Comparison of ENCODE assay signal across 8 cellular contexts in the genomic region with DNA sequence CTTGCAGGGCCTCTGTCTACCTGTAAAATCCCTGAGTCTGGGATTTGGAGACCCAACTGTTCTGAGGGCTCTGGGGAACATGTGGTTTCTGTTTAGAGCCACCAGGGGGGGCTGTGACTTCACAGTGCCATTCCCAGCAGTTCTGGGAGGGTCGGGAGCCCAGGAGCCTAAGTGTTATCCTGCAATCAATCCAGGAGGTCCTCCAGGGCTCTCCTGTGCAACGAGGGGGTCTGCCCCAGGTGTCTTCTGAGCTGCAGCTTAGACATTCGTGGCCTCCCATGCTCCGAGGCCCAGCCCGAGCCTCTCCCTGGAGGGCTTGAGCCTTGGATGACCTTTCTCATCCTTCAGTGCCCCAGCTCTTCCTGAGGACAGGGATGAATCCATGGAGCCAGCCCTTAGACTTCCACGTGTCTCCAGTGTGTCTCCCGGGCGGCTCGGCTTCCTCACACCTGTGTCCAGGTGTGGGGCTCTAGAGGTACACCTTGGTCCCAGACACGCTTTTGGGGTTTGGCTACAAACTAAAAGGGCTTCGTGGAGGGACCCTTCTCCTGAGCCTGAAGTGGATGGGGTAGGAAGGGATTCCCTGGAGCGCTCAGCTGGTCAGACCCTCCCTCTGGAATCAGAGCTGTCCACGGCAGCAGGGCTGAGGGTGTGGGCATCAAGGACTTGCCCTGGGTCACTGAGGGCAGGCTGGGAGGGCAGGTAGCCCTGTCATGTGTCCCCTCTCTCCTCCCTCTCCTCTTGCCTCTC. TPM values are rescaled to one million over a fixed set of nuclear protein-coding genes. Genes with fewer than 3 reads are reported as not detected.
DNase-seq lines count a peak whose midpoint lies in the region; ATAC-seq and TF ChIP-seq lines count a peak whose summit lies in the region.

No MANE protein-coding gene starts in this region.

- TF ChIP-seq POLR2A in right lobe of liver (IDR thresholded peaks at IDR 0.05) (no peak), thyroid gland (IDR thresholded peaks at IDR 0.05) (no peak)

- ATAC-seq in RWPE2 (ENCODE audit: low read depth) = peak; percentile 68
- peak; percentile 90 to 96 (median 92) for ATAC-seq in right lobe of liver
- ATAC-seq in HG03280 (IDR thresholded peaks at IDR 0.05; ENCODE audit: unreplicated experiment) = no peak

- intact Hi-C loops in right lobe of liver (cut with DNase I) (no loop called here), thyroid gland (cut with DNase I) (loop anchor here (5.0 kb wide), 2 partner anchors 180 to 320 kb away; no protein-coding TSS in a partner anchor)

- 52% methylated on average over 3 of the region's 13 CpGs for WGBS in right lobe of liver (ENCODE audit: insufficient coverage, low coverage, low lambda C conversion rate, missing lambda C conversion rate)
- 77 to 98% methylated on average over 5 to 11 of the region's 13 CpGs for WGBS in thyroid gland, 2 donors

- H3K27me3 ChIP-seq in RWPE2 (ENCODE audit: insufficient read depth, poor library complexity, severe bottlenecking) (no peaks in the 10 kb centered on the region), right lobe of liver (no peaks in the 10 kb centered on the region), thyroid gland (no peaks in the 10 kb centered on the region)

- peak; percentile 73 for TF ChIP-seq CTCF in RWPE2 (IDR thresholded peaks at IDR 0.05; ENCODE audit: poor library complexity, severe bottlenecking)
- TF ChIP-seq CTCF in right lobe of liver (IDR thresholded peaks at IDR 0.05) = peak; percentile 88 to 96 (median 90)
- peak; percentile 62 to 83 (median 74) for TF ChIP-seq CTCF in thyroid gland (IDR thresholded peaks at IDR 0.05)

- H3K4me3 ChIP-seq in RWPE2 (ENCODE audit: severe bottlenecking) (no peak overlapping the region), right lobe of liver (no peak overlapping the region), thyroid gland (replicated peaks in 1 of 3) (no peak overlapping the region)

- H3K9me3 ChIP-seq in RWPE2 (ENCODE audit: severe bottlenecking) (no peaks in the 10 kb centered on the region), right lobe of liver (no peaks in the 10 kb centered on the region), thyroid gland (no peaks in the 10 kb centered on the region)

- H3K4me1 ChIP-seq in RWPE2 (ENCODE audit: insufficient read depth, poor library complexity, severe bottlenecking) (no peaks in the 10 kb centered on the region), right lobe of liver (no peaks in the 10 kb centered on the region), thyroid gland (no peaks in the 10 kb centered on the region)

- peak; percentile 45 for DNase-seq in NCI-H1436 (lab: John Stamatoyannopoulos, UW)
- no peak for DNase-seq in NCI-H1436 treated with DMSO at 0.1 percent for 48 hours (lab: John Stamatoyannopoulos, UW)
- DNase-seq in HT-29 (ENCODE audit: low spot score) = peak; percentile 82
- DNase-seq in RWPE2 (ENCODE audit: low spot score) = no peak
- DNase-seq in dermis microvascular lymphatic vessel endothelial cell (ENCODE audit: low read depth in 2 of 2) = peak; percentile 36 to 64
- peak in 1 of 3 donors; percentile 58 for DNase-seq in right lobe of liver
- peak; percentile 42 to 50 for DNase-seq in thyroid gland

- H3K27ac ChIP-seq in RWPE2 (ENCODE audit: poor library complexity, severe bottlenecking) = no peak overlapping the region
- no peak overlapping the region for H3K27ac ChIP-seq in right lobe of liver
- no peak overlapping the region for H3K27ac ChIP-seq in thyroid gland

- H3K36me3 ChIP-seq in RWPE2 (ENCODE audit: low read depth) (no peaks in the 10 kb centered on the region), right lobe of liver (no peaks in the 10 kb centered on the region), thyroid gland (no peaks in the 10 kb centered on the region)

RNA-seq across cellular contexts. Expression of gene ABTB1, which starts 20.3 kb away (rescaled TPM):
- 5.5 and 10.1 TPM in 2 replicates for total RNA-seq in HT-29 (2014; rRNA removed; shearing (Covaris generic))
- total RNA-seq in dermis microvascular lymphatic vessel endothelial cell (7.2 and 12.8 TPM in 2 replicates), right lobe of liver (10 to 100 TPM in 5 of 6 experiments, 1 to 10 TPM in 1; 9.4 to 20.3 (median 12.2) TPM), thyroid gland (10 to 100 TPM; 18.9 to 29.1 (median 24.4) TPM)

RNA-seq across cellular contexts. Expression of gene PODXL2, which starts 23.4 kb away (rescaled TPM):
- 41.7 and 42.0 TPM in 2 replicates for total RNA-seq in HT-29 (2014; rRNA removed; shearing (Covaris generic))
- total RNA-seq in dermis microvascular lymphatic vessel endothelial cell (0.89 and 1.0 TPM in 2 replicates), right lobe of liver (1 to 10 TPM in 1 of 6 experiments, under 1 TPM in 5; 0.19 to 1.6 (median 0.63) TPM), thyroid gland (1 to 10 TPM; 3.2 to 9.4 (median 8.0) TPM)

RNA-seq across cellular contexts. Expression of gene MCM2, which starts 54.2 kb away (rescaled TPM):
- 282 and 292 TPM in 2 replicates for total RNA-seq in HT-29 (2014; rRNA removed; shearing (Covaris generic))
- 38.1 and 58.0 TPM in 2 replicates for total RNA-seq in dermis microvascular lymphatic vessel endothelial cell
- total RNA-seq in right lobe of liver = 10 to 100 TPM in 2 of 6 experiments, 1 to 10 TPM in 4; 1.6 to 25.3 (median 3.2) TPM
- 10 to 100 TPM in 1 of 4 donors, 1 to 10 TPM in 3; 7.5 to 15.1 (median 9.5) TPM for total RNA-seq in thyroid gland

Comparison
In these comparisons a context has a peak if more than half of its experiments do, and no peak if none do; other contexts are left out.
1. DNase-seq: peak in NCI-H1436 (single experiment), HT-29 (single experiment), dermis microvascular lymphatic vessel endothelial cell (2 of 2) and thyroid gland (2 of 2); none in NCI-H1436 treated with DMSO at 0.1 percent for 48 hours (single experiment) and RWPE2 (single experiment).
2. Peak in every context shown above with its lines, with median percentiles within 50 percentile points of each other: CTCF ChIP-seq.